In the genomic region with DNA sequence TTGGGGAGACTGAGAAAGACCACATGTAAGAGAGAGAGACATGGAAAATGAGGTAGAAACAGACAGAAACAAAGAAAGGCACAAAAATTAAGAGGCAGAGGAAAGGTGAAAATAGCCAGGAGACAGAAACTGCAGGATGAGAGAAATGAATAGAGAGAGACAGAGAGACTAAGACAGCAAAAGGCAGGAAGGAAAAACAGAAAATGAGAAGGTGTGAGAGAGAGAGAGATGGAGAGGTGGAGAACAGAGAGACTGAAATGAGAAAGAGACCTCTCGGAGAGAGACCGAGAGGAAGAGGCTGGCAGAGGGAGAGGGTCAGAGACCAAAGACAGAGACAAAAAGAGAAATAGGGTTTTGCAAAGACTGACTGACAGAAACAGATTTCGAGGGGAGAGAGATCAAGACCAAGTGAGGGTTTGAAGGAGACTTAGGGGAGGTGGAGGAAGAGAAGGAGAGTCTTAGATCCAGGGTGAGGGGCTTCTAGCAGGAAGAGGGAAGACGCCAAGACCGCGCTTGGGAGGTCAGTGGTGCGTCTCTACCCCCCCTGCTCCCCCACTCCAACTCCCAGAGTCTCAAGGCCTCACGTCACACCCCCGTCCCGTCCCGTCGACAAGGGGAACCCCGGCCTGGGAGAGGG, we compare ENCODE assay signal across 18 cellular contexts. TPM values are rescaled to one million over a fixed set of nuclear protein-coding genes. Genes with fewer than 3 reads are reported as not detected.
DNase-seq lines count a peak whose midpoint lies in the region; ATAC-seq and TF ChIP-seq lines count a peak whose summit lies in the region.
"Had no signal": no experiment of that assay in that cellular context is flagged by ENCODE, and none has a peak within 500 bp of the region (broad histone marks: within the 10 kb centered on the region; RNA-seq: fewer than 3 reads in every experiment).

No MANE protein-coding gene starts in this region.

- H3F3A ChIP-seq in SK-N-SH (replicated peaks; ENCODE audit: insufficient read depth): no peaks in the 10 kb centered on the region

- H3K9ac ChIP-seq in SK-N-SH: no peak overlapping the region; the same call in 1 of the 2 replicates
- H3K9ac ChIP-seq in endodermal cell (ENCODE audit: extremely low read depth, low read length, poor library complexity, severe bottlenecking): no peak overlapping the region

- CTCF ChIA-PET in SK-N-SH (lab: Yijun Ruan, JAX) (interaction anchor here (1.1 to 20.3 kb wide), 8 partner anchors 10 to 215 kb away, joined by 3 to 1401 read pairs (median 6); partner anchors contain the start of genes AQP2, ASIC1 and COX14), OCI-LY7 (lab: Charles Lee; ENCODE audit: unreplicated experiment) (no interaction called here)

- BruUV-seq in OCI-LY7 (replicated peaks; lab: Mats Ljungman, UMichigan): no TSS peak

- intact Hi-C loops in OCI-LY7 (cut with micrococcal nuclease; ENCODE audit: unreplicated experiment): no loop called here

- peaks cover 95% of the 10 kb centered on the region for H3K27me3 Mint-ChIP-seq in endodermal cell (ENCODE audit: insufficient read depth)
- peaks cover 10% of the 10 kb centered on the region for H3K27me3 Mint-ChIP-seq in osteocyte (ENCODE audit: unreplicated experiment)

- TF ChIP-seq RAD21 in SK-N-SH (IDR thresholded peaks at IDR 0.05; ENCODE audit: low read length): no peak

- H3K4me1 ChIP-seq in SK-N-SH (ENCODE audit: control insufficient read depth in 1 of 2, insufficient read depth in 2 of 2, low read depth in 1 of 2, low read length in 1 of 2) (peaks cover 3 to 19% of the 10 kb centered on the region in 2 experiments; a peak in 3 of 4 replicates), OCI-LY7 (ENCODE audit: insufficient read depth, low read length, poor library complexity, severe bottlenecking) (peaks cover 10% of the 10 kb centered on the region), endodermal cell (ENCODE audit: control insufficient read depth, insufficient read depth, low read length) (no peaks in the 10 kb centered on the region)

- 97% methylated on average over 12 of the region's 13 CpGs for WGBS in SK-N-SH (ENCODE audit: low lambda C conversion rate)
- WGBS in endodermal cell (ENCODE audit: insufficient coverage in 1 of 2, insufficient read length in 1 of 2), 2 experiments: 66 to 79% methylated on average over 3 to 13 of the region's 13 CpGs

- H3K27ac ChIP-seq in SK-N-SH (ENCODE audit: low read depth in 2 of 2, low read length in 1 of 2): no peak overlapping the region
- no peak overlapping the region for H3K27ac ChIP-seq in OCI-LY7 (ENCODE audit: low read depth, low read length, poor library complexity, severe bottlenecking)
- H3K27ac ChIP-seq in endodermal cell (ENCODE audit: low read depth, low read length): no peak overlapping the region
- H3K27ac ChIP-seq: 22Rv1 had no signal

- TF ChIP-seq CTCF in SK-N-SH (IDR thresholded peaks at IDR 0.05): no peak
- no peak for TF ChIP-seq CTCF in OCI-LY7 (conservative IDR thresholded peaks at IDR 0.05; ENCODE audit: low read length)
- TF ChIP-seq CTCF in endodermal cell (conservative IDR thresholded peaks at IDR 0.05): no peak
- no peak for TF ChIP-seq CTCF in osteocyte (IDR thresholded peaks at IDR 0.05)

- H2AFZ ChIP-seq in SK-N-SH (ENCODE audit: low read depth): no peak overlapping the region
- peak overlapping the region; percentile 11; the same call in 1 of the 2 replicates for H2AFZ ChIP-seq in OCI-LY7 (ENCODE audit: low read length)

- H3K4me3 Mint-ChIP-seq in endodermal cell (peak overlapping the region; percentile 25), osteocyte (ENCODE audit: unreplicated experiment) (peak overlapping the region; percentile 62)

- H3K36me3 Mint-ChIP-seq in endodermal cell (ENCODE audit: low read depth): no peaks in the 10 kb centered on the region
- H3K36me3 Mint-ChIP-seq in osteocyte (ENCODE audit: unreplicated experiment): no peaks in the 10 kb centered on the region

- no peaks in the 10 kb centered on the region for H3K9me2 ChIP-seq in SK-N-SH
- H3K9me2 ChIP-seq in OCI-LY7 (ENCODE audit: insufficient read depth, low read length): no peaks in the 10 kb centered on the region

- H3K36me3 ChIP-seq in SK-N-SH (replicated peaks in 1 of 2; ENCODE audit: control insufficient read depth in 1 of 2, insufficient read depth in 2 of 2, low read length in 1 of 2) (no peaks in the 10 kb centered on the region), OCI-LY7 (ENCODE audit: insufficient read depth, low read length) (no peaks in the 10 kb centered on the region), endodermal cell (ENCODE audit: control insufficient read depth, insufficient read depth, low read length) (no peaks in the 10 kb centered on the region)

- POLR2A ChIA-PET in SK-N-SH (lab: Yijun Ruan, JAX): no interaction called here
- POLR2A ChIA-PET in OCI-LY7 (lab: Charles Lee): no interaction called here

- no peak overlapping the region for H3K4me3 ChIP-seq in SK-N-SH (ENCODE audit: low read depth in 2 of 2, low read length in 1 of 2)
- H3K4me3 ChIP-seq in OCI-LY7 (ENCODE audit: low read depth, low read length, poor library complexity, severe bottlenecking): no peak overlapping the region
- no peak overlapping the region for H3K4me3 ChIP-seq in endodermal cell (ENCODE audit: low read length)

- no peaks in the 10 kb centered on the region for H3K9me3 ChIP-seq in SK-N-SH
- H3K9me3 ChIP-seq in OCI-LY7 (ENCODE audit: low read length): no peaks in the 10 kb centered on the region
- H3K9me3 ChIP-seq in endodermal cell (ENCODE audit: control insufficient read depth, low read length): no peaks in the 10 kb centered on the region

- TF ChIP-seq EP300 in SK-N-SH (IDR thresholded peaks at IDR 0.05; ENCODE audit: borderline replicate concordance in 1 of 2, low read depth in 1 of 2, low read length in 1 of 2): no peak

- H3K79me2 ChIP-seq in SK-N-SH (ENCODE audit: insufficient read depth): no peaks in the 10 kb centered on the region
- no peaks in the 10 kb centered on the region for H3K79me2 ChIP-seq in OCI-LY7 (ENCODE audit: insufficient read depth, low read depth, low read length)

- no peak for DNase-seq in SK-N-SH
- DNase-seq in OCI-LY7 (ENCODE audit: low spot score): no peak
- no peak for DNase-seq in endodermal cell
- DNase-seq in osteocyte (ENCODE audit: extremely low spot score, unreplicated experiment): no peak
- DNase-seq in pons (ENCODE audit: low spot score): no peak
- DNase-seq in NCI-H146 treated with DMSO at 0.1 percent for 48 hours (lab: John Stamatoyannopoulos, UW; ENCODE audit: unreplicated experiment): no peak
- DNase-seq: left colon; MV-4-11; NCI-H446 treated with DMSO at 0.1 percent for 48 hours; stimulated activated CD4-positive, alpha-beta T cell treated with anti-CD3 and anti-CD28 coated beads, Interleukin-4, amount 100 ng/mL, for 24 hours had no signal

- H3K4me2 ChIP-seq in SK-N-SH: peak overlapping the region; percentile 62; the same call in 1 of the 2 replicates
- 0 out of 2 replicates have a peak overlapping the region, but pooled peaks have one; percentile 37 for H3K4me2 ChIP-seq in OCI-LY7 (ENCODE audit: low read length)

- H3K27ac Mint-ChIP-seq in endodermal cell: no peak overlapping the region
- peak overlapping the region; percentile 0 for H3K27ac Mint-ChIP-seq in osteocyte (ENCODE audit: unreplicated experiment)
- H3K27ac Mint-ChIP-seq: activated naive CD4-positive, alpha-beta T cell treated with anti-CD3 and anti-CD28 coated beads, Interleukin-2, amount 50 U/mL, for 72 hours had no signal

- ATAC-seq in SK-N-SH treated with all-trans-retinoic acid at 6 μM for 48 hours (no peak), GM18511 (IDR thresholded peaks at IDR 0.05; ENCODE audit: unreplicated experiment) (no peak)
- ATAC-seq: activated CD4-positive, CD25-positive, alpha-beta regulatory T cell treated with anti-CD3 and anti-CD28 coated beads, Interleukin-2, amount 50 U/mL, for 24 hours had no signal

- H3K27me3 ChIP-seq in SK-N-SH (ENCODE audit: insufficient read depth) (no peaks in the 10 kb centered on the region), endodermal cell (ENCODE audit: control insufficient read depth, insufficient read depth, low read length, poor library complexity, severe bottlenecking) (peaks cover 97% of the 10 kb centered on the region)

- no peaks in the 10 kb centered on the region for H4K20me1 ChIP-seq in SK-N-SH (ENCODE audit: insufficient read depth)
- H4K20me1 ChIP-seq in OCI-LY7 (ENCODE audit: insufficient read depth, low read length): no peaks in the 10 kb centered on the region

- peaks cover 14% of the 10 kb centered on the region for H3K4me1 Mint-ChIP-seq in endodermal cell
- H3K4me1 Mint-ChIP-seq in osteocyte (ENCODE audit: unreplicated experiment): peaks cover 30% of the 10 kb centered on the region

- H3K9me3 Mint-ChIP-seq in endodermal cell (no peaks in the 10 kb centered on the region), osteocyte (ENCODE audit: unreplicated experiment) (no peaks in the 10 kb centered on the region)
- H3K9me3 Mint-ChIP-seq: activated naive CD4-positive, alpha-beta T cell treated with anti-CD3 and anti-CD28 coated beads, Interleukin-2, amount 50 U/mL, for 72 hours had no signal

RNA-seq across cellular contexts. Expression of gene AQP5, which starts 1.1 kb away (rescaled TPM):
- polyA plus RNA-seq in SK-N-SH (2012; rRNA removed): 0.08 and 0.10 TPM in 2 replicates
- not detected in 2 replicates for polyA plus RNA-seq in SK-N-SH (2012; cell fraction: cytosol; rRNA removed)
- polyA plus RNA-seq in SK-N-SH (2012; cell fraction: nucleus; rRNA removed): 0.06 TPM in 1 of 2 replicates, not detected in the other
- total RNA-seq in OCI-LY7 (2014; rRNA removed; shearing (Covaris generic)): not detected in 2 replicates
- not detected in 2 replicates for total RNA-seq in OCI-LY7 (2022)
- total RNA-seq in endodermal cell: under 1 TPM; 0.62 to 0.77 TPM
- 0.36 TPM for polyA plus RNA-seq in endodermal cell (2013, experiment 1 of 2)
- 0.25 TPM for polyA plus RNA-seq in endodermal cell (2013, experiment 2 of 2)
- total RNA-seq in osteocyte: 0.24 and 0.46 TPM in 2 replicates
- total RNA-seq: activated naive CD4-positive, alpha-beta T cell treated with anti-CD3 and anti-CD28 coated beads, Interleukin-2, amount 50 U/mL, for 72 hours; fibroblast of villous mesenchyme; left colon; posterior vena cava had no signal

RNA-seq across cellular contexts. Expression of gene AQP2, which starts 10.1 kb away (rescaled TPM):
- not detected in 2 replicates for polyA plus RNA-seq in SK-N-SH (2012; rRNA removed)
- polyA plus RNA-seq in SK-N-SH (2012; cell fraction: cytosol; rRNA removed): not detected in 2 replicates
- polyA plus RNA-seq in SK-N-SH (2012; cell fraction: nucleus; rRNA removed): not detected in 2 replicates
- total RNA-seq in OCI-LY7 (2014; rRNA removed; shearing (Covaris generic)): not detected in 2 replicates
- total RNA-seq in OCI-LY7 (2022) (not detected in 2 replicates), endodermal cell (not detected), osteocyte (not detected in 2 replicates)
- polyA plus RNA-seq in endodermal cell (2013, experiment 1 of 2): not detected
- polyA plus RNA-seq in endodermal cell (2013, experiment 2 of 2): not detected
- total RNA-seq: activated naive CD4-positive, alpha-beta T cell treated with anti-CD3 and anti-CD28 coated beads, Interleukin-2, amount 50 U/mL, for 72 hours; fibroblast of villous mesenchyme; left colon; temporal lobe had no signal

RNA-seq across cellular contexts. Expression of gene AQP6, which starts 12.2 kb away (rescaled TPM):
- polyA plus RNA-seq in SK-N-SH (2012; rRNA removed): 0.10 and 0.21 TPM in 2 replicates
- polyA plus RNA-seq in SK-N-SH (2012; cell fraction: cytosol; rRNA removed): 0.04 and 0.09 TPM in 2 replicates
- 0.56 and 0.59 TPM in 2 replicates for polyA plus RNA-seq in SK-N-SH (2012; cell fraction: nucleus; rRNA removed)
- not detected in 2 replicates for total RNA-seq in OCI-LY7 (2014; rRNA removed; shearing (Covaris generic))
- total RNA-seq in OCI-LY7 (2022) (not detected in 2 replicates), endodermal cell (under 1 TPM in 1 of 2 donors, not detected in 1; 0.20 TPM), osteocyte (not detected in 2 replicates)
- polyA plus RNA-seq in endodermal cell (2013, experiment 1 of 2): 0.28 TPM
- polyA plus RNA-seq in endodermal cell (2013, experiment 2 of 2): 0.04 TPM
- total RNA-seq: activated naive CD4-positive, alpha-beta T cell treated with anti-CD3 and anti-CD28 coated beads, Interleukin-2, amount 50 U/mL, for 72 hours; fibroblast of villous mesenchyme; left colon had no signal

RNA-seq across cellular contexts. Expression of gene FAIM2, which starts 56.9 kb away (rescaled TPM):
- polyA plus RNA-seq in SK-N-SH (2012; rRNA removed): 6.3 and 11.3 TPM in 2 replicates
- 4.6 and 6.9 TPM in 2 replicates for polyA plus RNA-seq in SK-N-SH (2012; cell fraction: cytosol; rRNA removed)
- 3.7 and 4.8 TPM in 2 replicates for polyA plus RNA-seq in SK-N-SH (2012; cell fraction: nucleus; rRNA removed)
- not detected in 2 replicates for total RNA-seq in OCI-LY7 (2014; rRNA removed; shearing (Covaris generic))
- total RNA-seq in OCI-LY7 (2022) (0.10 and 0.35 TPM in 2 replicates), endodermal cell (not detected), osteocyte (1.4 and 1.5 TPM in 2 replicates)
- 4.4 TPM for polyA plus RNA-seq in endodermal cell (2013, experiment 1 of 2)
- polyA plus RNA-seq in endodermal cell (2013, experiment 2 of 2): 3.2 TPM
